Comparison of ENCODE assay signal across 33 cellular contexts in the genomic region with DNA sequence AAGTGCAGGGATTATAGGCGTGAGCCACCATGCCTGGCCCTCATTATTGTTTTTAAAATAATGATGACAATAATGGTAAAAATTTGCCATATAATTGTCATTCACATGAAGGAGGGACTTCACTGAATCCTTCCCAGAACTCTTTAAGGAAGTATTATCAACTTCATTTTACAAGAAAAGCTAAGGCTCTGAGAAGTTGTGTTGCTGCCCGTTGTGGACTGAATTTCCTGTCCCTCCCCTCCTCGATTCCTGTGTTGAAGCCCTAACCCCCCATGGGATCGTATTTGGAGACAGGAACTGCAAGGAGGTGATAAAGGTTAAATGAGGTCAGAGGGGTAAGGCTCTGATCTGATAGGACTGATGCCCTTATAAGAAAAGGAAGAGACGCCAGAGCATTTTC.
"Had no signal": no experiment of that assay in that cellular context is flagged by ENCODE, and none has a peak within 500 bp of the region (broad histone marks: within the 10 kb centered on the region; RNA-seq: fewer than 3 reads in every experiment).

No MANE protein-coding gene starts in this region.

- H3K4me1 ChIP-seq: adrenal gland, breast epithelium had no signal

- H3K27me3 ChIP-seq: adrenal gland, body of pancreas, brain microvascular endothelial cell, breast epithelium had no signal

- ATAC-seq: activated CD8-positive, alpha-beta T cell treated with anti-CD3 and anti-CD28 coated beads for 36 hours; activated naive CD4-positive, alpha-beta T cell treated with anti-CD3 and anti-CD28 coated beads, Interleukin-2, amount 50 U/mL, for 72 hours; activated T-cell treated with anti-CD3 and anti-CD28 coated beads, Interleukin-2, amount 50 U/mL, for 4 hours; activated T-cell treated with anti-CD3 and anti-CD28 coated beads, Interleukin-2, amount 50 U/mL, for 72 hours; activated T-helper 17 cell treated with anti-CD3 and anti-CD28 coated beads, Interleukin-2, amount 50 U/mL, for 72 hours; body of pancreas had no signal

- DNase-seq: activated B cell treated with CpG ODN at 0.5 μM for 24 hours; activated CD4-positive, alpha-beta memory T cell treated with anti-CD3 and anti-CD28 coated beads for 36 hours; activated CD4-positive, alpha-beta T cell treated with anti-CD3 and anti-CD28 coated beads for 4 hours; activated CD4-positive, alpha-beta T cell treated with anti-CD3 and anti-CD28 coated beads, Interleukin-2, amount 10 ng/mL, durations not matched to agents 24 days and 14 days; activated CD4-positive, alpha-beta T cell treated with anti-CD3 and anti-CD28 coated beads, Interleukin-2, amount 50 U/mL, for 1 hour; activated CD4-positive, alpha-beta T cell treated with anti-CD3 and anti-CD28 coated beads, Interleukin-2, amount 50 U/mL, for 4 hours; activated CD4-positive, CD25-positive, alpha-beta regulatory T cell treated with anti-CD3 and anti-CD28 coated beads, Interleukin-2, amount 50 U/mL, for 72 hours; activated CD8-positive, alpha-beta memory T cell treated with anti-CD3 and anti-CD28 coated beads, Interleukin-2, amount 50 U/mL, for 4 hours; activated CD8-positive, alpha-beta T cell treated with anti-CD3 and anti-CD28 coated beads for 36 hours; activated effector memory CD4-positive, alpha-beta T cell treated with anti-CD3 and anti-CD28 coated beads, Interleukin-2, amount 50 U/mL, for 16 hours; activated gamma-delta T cell treated with Interleukin-2 at 50 U/mL for 16 hours; activated naive CD4-positive, alpha-beta T cell; activated naive CD4-positive, alpha-beta T cell treated with anti-CD3 and anti-CD28 coated beads for 36 hours; activated naive CD4-positive, alpha-beta T cell treated with anti-CD3 and anti-CD28 coated beads, Interleukin-2, amount 50 U/mL, for 16 hours; activated naive CD8-positive, alpha-beta T cell treated with anti-CD3 and anti-CD28 coated beads for 36 hours; activated T-cell treated with anti-CD3 and anti-CD28 coated beads for 4 hours; activated T-cell treated with anti-CD3 and anti-CD28 coated beads, Interleukin-2, amount 50 U/mL, for 1 hour; activated T-cell treated with anti-CD3 and anti-CD28 coated beads, Interleukin-2, amount 50 U/mL, for 4 hours; activated T-cell treated with anti-CD3 and anti-CD28 coated beads, Interleukin-2, amount 50 U/mL, for 72 hours; adrenal gland; amniotic stem cell; aorta; body of pancreas; brain microvascular endothelial cell; central memory CD4-positive, alpha-beta T cell; T-helper 2 cell; T-helper 9 cell had no signal

- H3K9me3 ChIP-seq: adrenal gland, body of pancreas had no signal

- H3K36me3 ChIP-seq: adrenal gland, brain microvascular endothelial cell, breast epithelium had no signal

- FAIRE-seq: astrocyte, TTC549 had no signal

- H3K27ac ChIP-seq: adrenal gland, body of pancreas, brain microvascular endothelial cell, breast epithelium, VCaP had no signal

- H3K4me3 ChIP-seq: adrenal gland, body of pancreas, breast epithelium had no signal
